ENCODE assay signal across 8 cellular contexts in genomic region chr11:68889948-68890446, GRCh38. TPM values are rescaled to one million over a fixed set of nuclear protein-coding genes. Genes with fewer than 3 reads are reported as not detected.
DNase-seq lines count a peak whose midpoint lies in the region; ATAC-seq, FAIRE-seq and TF ChIP-seq lines count a peak whose summit lies in the region.

No MANE protein-coding gene starts in this region.

- no peak overlapping the region for H3K27ac Mint-ChIP-seq in activated naive CD8-positive, alpha-beta T cell treated with anti-CD3 and anti-CD28 coated beads, Interleukin-2, amount 50 U/mL, for 24 hours
- H3K27ac Mint-ChIP-seq in activated naive CD8-positive, alpha-beta T cell treated with anti-CD3 and anti-CD28 coated beads for 36 hours: no peak overlapping the region

- H3K4me1 Mint-ChIP-seq in activated naive CD8-positive, alpha-beta T cell treated with anti-CD3 and anti-CD28 coated beads, Interleukin-2, amount 50 U/mL, for 24 hours: peaks cover 6% of the 10 kb centered on the region
- H3K4me1 Mint-ChIP-seq in activated naive CD8-positive, alpha-beta T cell treated with anti-CD3 and anti-CD28 coated beads for 36 hours: peaks cover 9% of the 10 kb centered on the region

- peaks cover 0 to 12% of the 10 kb centered on the region in 2 donors for H3K4me1 ChIP-seq in uterus

- peak overlapping the region; percentile 73 to 77 for H3K27ac ChIP-seq in uterus
- no peak overlapping the region for H3K27ac ChIP-seq in RWPE1

- CTCF ChIA-PET in RWPE1 (lab: Yijun Ruan, JAX): interaction anchor here (0.6 to 1.0 kb wide), 3 partner anchors 31 to 1558 kb away, joined by 3 to 4 read pairs (median 3); no protein-coding TSS in a partner anchor

- peak; percentile 14 for DNase-seq in activated naive CD8-positive, alpha-beta T cell treated with anti-CD3 and anti-CD28 coated beads, Interleukin-2, amount 50 U/mL, for 24 hours
- no peak for DNase-seq in activated naive CD8-positive, alpha-beta T cell treated with anti-CD3 and anti-CD28 coated beads for 36 hours
- no peak for DNase-seq in bronchial epithelial cell (ENCODE audit: low read depth)
- no peak for DNase-seq in left lobe of liver (ENCODE audit: low spot score)
- DNase-seq in uterus: peak; percentile 79 to 82
- DNase-seq in hypothalamus (lab: John Stamatoyannopoulos, UW): no peak
- no peak for DNase-seq in globus pallidus (ENCODE audit: low spot score)
- no peak for DNase-seq in RWPE1 (ENCODE audit: low spot score)

- no peaks in the 10 kb centered on the region for H3K9me3 Mint-ChIP-seq in activated naive CD8-positive, alpha-beta T cell treated with anti-CD3 and anti-CD28 coated beads, Interleukin-2, amount 50 U/mL, for 24 hours
- H3K9me3 Mint-ChIP-seq in activated naive CD8-positive, alpha-beta T cell treated with anti-CD3 and anti-CD28 coated beads for 36 hours: no peaks in the 10 kb centered on the region

- TF ChIP-seq CTCF in bronchial epithelial cell (IDR thresholded peaks at IDR 0.05; ENCODE audit: insufficient read depth, low read length, severe bottlenecking) (peak; percentile 40), uterus (IDR thresholded peaks at IDR 0.05) (peak; percentile 53 to 71 (median 62)), RWPE1 (conservative IDR thresholded peaks at IDR 0.05; ENCODE audit: low read depth) (no peak)

- no peaks in the 10 kb centered on the region for H3K9me3 ChIP-seq in uterus

- FAIRE-seq in bronchial epithelial cell (lab: Jason Lieb, UNC): no peak

- ATAC-seq in activated naive CD8-positive, alpha-beta T cell treated with anti-CD3 and anti-CD28 coated beads, Interleukin-2, amount 50 U/mL, for 24 hours: no peak
- ATAC-seq in left lobe of liver: peak; percentile 42

- no peak for TF ChIP-seq POLR2A in uterus (IDR thresholded peaks at IDR 0.05)

- no peaks in the 10 kb centered on the region for H3K27me3 Mint-ChIP-seq in activated naive CD8-positive, alpha-beta T cell treated with anti-CD3 and anti-CD28 coated beads, Interleukin-2, amount 50 U/mL, for 24 hours
- no peaks in the 10 kb centered on the region for H3K27me3 Mint-ChIP-seq in activated naive CD8-positive, alpha-beta T cell treated with anti-CD3 and anti-CD28 coated beads for 36 hours

- H3K36me3 Mint-ChIP-seq in activated naive CD8-positive, alpha-beta T cell treated with anti-CD3 and anti-CD28 coated beads, Interleukin-2, amount 50 U/mL, for 24 hours (ENCODE audit: low read depth): peaks cover 25% of the 10 kb centered on the region
- peaks cover 8% of the 10 kb centered on the region for H3K36me3 Mint-ChIP-seq in activated naive CD8-positive, alpha-beta T cell treated with anti-CD3 and anti-CD28 coated beads for 36 hours

- intact Hi-C loops in uterus (cut with DNase I; ENCODE audit: low total_unique reads): no loop called here

- POLR2A ChIA-PET in RWPE1 (lab: Yijun Ruan, JAX; ENCODE audit: low non-redundant PET): no interaction called here

- H3K4me3 ChIP-seq in bronchial epithelial cell (ENCODE audit: low read depth, low read length) (no peak overlapping the region), uterus (no peak overlapping the region)

- H3K36me3 ChIP-seq in bronchial epithelial cell (ENCODE audit: control insufficient read depth, insufficient read depth, low read length) (peaks cover 13% of the 10 kb centered on the region), uterus (no peaks in the 10 kb centered on the region)

- H3K27me3 ChIP-seq in bronchial epithelial cell (ENCODE audit: control insufficient read depth, insufficient read depth, low read length) (no peaks in the 10 kb centered on the region), uterus (no peaks in the 10 kb centered on the region)

- no peak overlapping the region for H3K4me3 Mint-ChIP-seq in activated naive CD8-positive, alpha-beta T cell treated with anti-CD3 and anti-CD28 coated beads, Interleukin-2, amount 50 U/mL, for 24 hours
- no peak overlapping the region for H3K4me3 Mint-ChIP-seq in activated naive CD8-positive, alpha-beta T cell treated with anti-CD3 and anti-CD28 coated beads for 36 hours

RNA-seq across cellular contexts. Expression of gene MRPL21, which starts 13.6 kb away (rescaled TPM):
- 100 to 1,000 TPM; 118 to 127 TPM for total RNA-seq in activated naive CD8-positive, alpha-beta T cell treated with anti-CD3 and anti-CD28 coated beads for 36 hours
- 50.8 and 65.0 TPM in 2 replicates for total RNA-seq in bronchial epithelial cell
- 23.4 TPM for total RNA-seq in left lobe of liver
- 10 to 100 TPM; 29.2 to 52.7 (median 36.9) TPM for total RNA-seq in uterus

RNA-seq across cellular contexts. Expression of gene IGHMBP2, which starts 13.7 kb away (rescaled TPM):
- total RNA-seq in activated naive CD8-positive, alpha-beta T cell treated with anti-CD3 and anti-CD28 coated beads for 36 hours: 10 to 100 TPM; 25.5 to 27.0 TPM
- total RNA-seq in bronchial epithelial cell: 8.7 and 10.2 TPM in 2 replicates
- 14.8 TPM for total RNA-seq in left lobe of liver
- 10 to 100 TPM in 3 of 4 donors, under 1 TPM in 1; 0.88 to 38.5 (median 19.9) TPM for total RNA-seq in uterus

RNA-seq across cellular contexts. Expression of gene CPT1A, which starts 48.3 kb away (rescaled TPM):
- 10 to 100 TPM; 12.8 to 15.4 TPM for total RNA-seq in activated naive CD8-positive, alpha-beta T cell treated with anti-CD3 and anti-CD28 coated beads for 36 hours
- total RNA-seq in bronchial epithelial cell (29.2 and 35.3 TPM in 2 replicates), left lobe of liver (56.6 TPM), uterus (100 to 1,000 TPM in 2 of 4 donors, 10 to 100 TPM in 2; 27.2 to 125 (median 67.9) TPM)

Comparison
In these comparisons a context has a peak if more than half of its experiments do, and no peak if none do; other contexts are left out.
1. DNase-seq: peak in activated naive CD8-positive, alpha-beta T cell treated with anti-CD3 and anti-CD28 coated beads, Interleukin-2, amount 50 U/mL, for 24 hours (single experiment) and uterus (2 of 2); none in activated naive CD8-positive, alpha-beta T cell treated with anti-CD3 and anti-CD28 coated beads for 36 hours (single experiment), bronchial epithelial cell (single experiment), left lobe of liver (single experiment), hypothalamus (0 of 51), globus pallidus (single experiment) and RWPE1 (single experiment).